ENCODE assay signal across 8 cellular contexts in the genomic region with DNA sequence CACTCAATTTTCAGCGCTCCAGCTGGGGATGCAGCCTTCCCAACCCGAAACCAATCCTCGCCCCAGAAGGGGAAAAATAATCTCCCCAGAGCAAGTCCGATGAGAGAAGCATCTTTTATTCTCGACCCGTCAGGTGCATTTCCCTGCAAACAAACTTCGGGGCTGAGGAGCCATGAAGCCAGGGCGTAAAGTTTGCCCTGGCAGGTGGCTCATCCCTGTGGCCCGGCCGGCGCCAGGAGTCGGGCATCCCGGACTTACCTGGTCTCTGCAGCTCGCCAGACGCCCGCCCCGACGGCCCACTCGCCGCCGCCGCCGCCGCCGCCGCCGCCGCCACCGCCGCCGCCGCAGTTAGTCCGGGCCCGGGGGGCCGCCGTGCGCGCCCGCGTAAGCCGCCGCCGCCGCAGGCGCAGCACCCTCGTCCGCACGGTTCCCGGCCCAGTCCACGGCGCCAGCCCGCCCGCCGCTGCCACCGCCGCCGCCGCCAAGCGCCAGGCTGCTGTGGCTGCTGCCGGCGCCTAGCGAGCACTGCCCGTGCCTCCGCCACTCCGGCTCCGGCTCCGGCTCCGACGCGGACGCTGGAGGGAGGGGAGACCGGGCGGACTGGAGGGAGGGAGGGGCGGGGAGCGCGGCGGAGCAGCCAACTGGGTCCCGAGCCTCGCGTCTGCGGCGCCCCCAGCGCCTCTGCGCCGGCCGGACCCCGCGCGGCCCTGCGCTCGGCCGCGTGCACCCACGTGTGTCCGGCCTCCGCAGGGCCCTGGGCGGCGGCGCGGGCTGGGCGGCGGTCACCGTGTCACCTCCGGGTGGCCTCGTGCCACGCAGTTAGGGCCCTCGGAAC. TPM values are rescaled to one million over a fixed set of nuclear protein-coding genes. Genes with fewer than 3 reads are reported as not detected.
DNase-seq lines count a peak whose midpoint lies in the region; ATAC-seq and TF ChIP-seq lines count a peak whose summit lies in the region.

CNTN3 (minus strand) TSS at position 527 of the 835 bp plus-strand sequence. CDS start 93,547 bp downstream, outside the sequence.

- H3K9me3 Mint-ChIP-seq in activated naive CD8-positive, alpha-beta T cell treated with anti-CD3 and anti-CD28 coated beads for 36 hours: peaks cover 2% of the 10 kb centered on the region

- H3K9ac ChIP-seq in ES-I3 (ENCODE audit: low read depth, low read length): peak within 1 kb of the TSS; percentile 36; the same call in 1 of the 2 replicates

- WGBS in sigmoid colon, 2 donors: 2 to 4% methylated on average over 107 of the region's 107 CpGs

- ATAC-seq in GM19328 (IDR thresholded peaks at IDR 0.05; ENCODE audit: unreplicated experiment) (no peak), GM19455 (IDR thresholded peaks at IDR 0.05; ENCODE audit: unreplicated experiment) (no peak)

- H3K36me3 ChIP-seq in ES-I3 (ENCODE audit: insufficient read depth, low read length): no peaks in the 10 kb centered on the region
- H3K36me3 ChIP-seq in sigmoid colon: no peaks in the 10 kb centered on the region

- H3K4me3 ChIP-seq in iPS-11a (ENCODE audit: low read depth, low read length) (peak within 1 kb of the TSS; percentile 29), sigmoid colon (peak within 1 kb of the TSS; percentile 24 to 45 (median 39))

- no peak within 1 kb of the TSS for H3K4me3 Mint-ChIP-seq in activated naive CD8-positive, alpha-beta T cell treated with anti-CD3 and anti-CD28 coated beads for 36 hours

- TF ChIP-seq CTCF in sigmoid colon (IDR thresholded peaks at IDR 0.05): no peak

- no peak within 1 kb of the TSS for H3K27ac ChIP-seq in sigmoid colon

- TF ChIP-seq POLR2A in sigmoid colon (IDR thresholded peaks at IDR 0.05): no peak

- H3K36me3 Mint-ChIP-seq in activated naive CD8-positive, alpha-beta T cell treated with anti-CD3 and anti-CD28 coated beads for 36 hours: no peaks in the 10 kb centered on the region

- H3K27me3 ChIP-seq in sigmoid colon: peaks cover 0 to 21% (median 5%) of the 10 kb centered on the region in 3 donors

- no peaks in the 10 kb centered on the region for H3K4me1 Mint-ChIP-seq in activated naive CD8-positive, alpha-beta T cell treated with anti-CD3 and anti-CD28 coated beads for 36 hours

- intact Hi-C loops in sigmoid colon (cut with DNase I): no loop called here

- H3K9me3 ChIP-seq in ES-I3 (ENCODE audit: control insufficient read depth, insufficient read depth, low read length) (no peaks in the 10 kb centered on the region), sigmoid colon (no peaks in the 10 kb centered on the region)

- no peaks in the 10 kb centered on the region for H3K4me1 ChIP-seq in ES-I3 (ENCODE audit: insufficient read depth, low read length)
- peaks cover 0 to 19% (median 5%) of the 10 kb centered on the region in 4 donors for H3K4me1 ChIP-seq in sigmoid colon

- H3K27me3 Mint-ChIP-seq in activated naive CD8-positive, alpha-beta T cell treated with anti-CD3 and anti-CD28 coated beads for 36 hours: peaks cover 37% of the 10 kb centered on the region

- DNase-seq in astrocyte of the hippocampus (ENCODE audit: low read depth, low spot score) (peak; percentile 75), sigmoid colon (peak; percentile 59), NCI-H2029 treated with DMSO at 0.1 percent for 48 hours (lab: John Stamatoyannopoulos, UW) (no peak)
- DNase-seq in activated naive CD8-positive, alpha-beta T cell treated with anti-CD3 and anti-CD28 coated beads for 36 hours: no peak

- H3K27ac Mint-ChIP-seq in activated naive CD8-positive, alpha-beta T cell treated with anti-CD3 and anti-CD28 coated beads for 36 hours: no peak within 1 kb of the TSS

- no peak for TF ChIP-seq EP300 in sigmoid colon (IDR thresholded peaks at IDR 0.05)

RNA-seq across cellular contexts. Expression of gene CNTN3, which starts in this region (rescaled TPM):
- 1 to 10 TPM; 1.2 to 4.1 (median 2.7) TPM for total RNA-seq in sigmoid colon
- 1 to 10 TPM in 1 of 3 donors, under 1 TPM in 2; 0.60 to 1.5 (median 0.69) TPM for polyA plus RNA-seq in sigmoid colon
- not detected for total RNA-seq in activated naive CD8-positive, alpha-beta T cell treated with anti-CD3 and anti-CD28 coated beads for 36 hours

Comparison
In these comparisons a context has a peak if more than half of its experiments do, and no peak if none do; other contexts are left out.
1. DNase-seq: peak in astrocyte of the hippocampus (single experiment) and sigmoid colon (single experiment); none in activated naive CD8-positive, alpha-beta T cell treated with anti-CD3 and anti-CD28 coated beads for 36 hours (single experiment) and NCI-H2029 treated with DMSO at 0.1 percent for 48 hours (single experiment).